ENCODE assay signal across 18 cellular contexts in the genomic region with DNA sequence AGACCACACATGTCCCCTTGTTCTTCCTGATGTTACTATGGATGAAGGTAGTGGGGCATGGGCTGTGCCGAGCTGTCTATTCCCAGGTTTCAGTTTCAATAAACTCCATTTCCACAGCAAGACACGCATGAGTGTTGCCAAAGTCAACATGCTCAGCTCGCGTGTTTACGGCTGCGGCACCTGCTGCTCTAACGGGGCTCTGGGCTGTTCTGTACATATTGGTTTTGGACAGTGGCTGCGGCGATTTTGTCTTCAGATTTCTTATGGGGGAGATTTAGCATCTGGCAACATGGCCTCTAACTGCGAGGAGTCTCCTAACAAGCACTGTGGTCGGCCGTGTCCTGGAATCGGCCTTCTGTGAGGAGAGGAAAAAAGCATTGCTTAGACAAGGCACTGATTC. TPM values are rescaled to one million over a fixed set of nuclear protein-coding genes. Genes with fewer than 3 reads are reported as not detected.
DNase-seq lines count a peak whose midpoint lies in the region; ATAC-seq and TF ChIP-seq lines count a peak whose summit lies in the region.
"Had no signal": no experiment of that assay in that cellular context is flagged by ENCODE, and none has a peak within 500 bp of the region (broad histone marks: within the 10 kb centered on the region; RNA-seq: fewer than 3 reads in every experiment).

No MANE protein-coding gene starts in this region.

- peaks cover 21% of the 10 kb centered on the region for H3K4me1 Mint-ChIP-seq in nephron progenitor cell
- H3K4me1 Mint-ChIP-seq in CD8-positive, alpha-beta T cell (ENCODE audit: low read depth): peaks cover 5% of the 10 kb centered on the region

- H3K36me3 Mint-ChIP-seq in nephron progenitor cell (ENCODE audit: low read depth): no peaks in the 10 kb centered on the region
- no peaks in the 10 kb centered on the region for H3K36me3 Mint-ChIP-seq in CD8-positive, alpha-beta T cell

- intact Hi-C loops in body of pancreas (cut with DNase I): no loop called here
- intact Hi-C loops in CD8-positive, alpha-beta T cell (cut with DNase I, micrococcal nuclease): no loop called here

- peak overlapping the region; percentile 33 for H3K27ac Mint-ChIP-seq in nephron progenitor cell
- no peak overlapping the region for H3K27ac Mint-ChIP-seq in CD8-positive, alpha-beta T cell
- H3K27ac Mint-ChIP-seq: CD4-positive, alpha-beta T cell; stimulated activated effector memory CD8-positive, alpha-beta T cell treated with anti-CD3 and anti-CD28 coated beads, Interleukin-12 subunit alpha, Interleukin-12 subunit beta, amount 100 ng/mL, for 72 hours had no signal

- DNase-seq in DMS53 treated with DMSO at 0.1 percent for 48 hours (lab: John Stamatoyannopoulos, UW; ENCODE audit: unreplicated experiment) (peak; percentile 50), NCI-H2029 treated with DMSO at 0.1 percent for 48 hours (lab: John Stamatoyannopoulos, UW) (peak; percentile 84), body of pancreas (peak in 2 of 4 donors; percentile 40 to 59), nephron progenitor cell (no peak), NCI-H446 treated with DMSO at 0.1 percent for 48 hours (lab: John Stamatoyannopoulos, UW) (no peak), NCI-H526 (lab: John Stamatoyannopoulos, UW) (no peak)
- no peak for DNase-seq in CD8-positive, alpha-beta T cell
- DNase-seq: activated CD4-positive, alpha-beta T cell treated with anti-CD3 and anti-CD28 coated beads, Interleukin-2, amount 50 U/mL, for 4 hours; activated naive CD4-positive, alpha-beta T cell; CD4-positive, alpha-beta T cell; DND-41; left ventricle myocardium superior; NCI-H510A; right cardiac atrium; T-helper 1 cell had no signal

- no peaks in the 10 kb centered on the region for H3K27me3 ChIP-seq in body of pancreas
- H3K27me3 ChIP-seq in CD8-positive, alpha-beta T cell (ENCODE audit: insufficient read depth, low read length): no peaks in the 10 kb centered on the region
- H3K27me3 ChIP-seq: neutrophil had no signal

- no peaks in the 10 kb centered on the region for H3K9me3 Mint-ChIP-seq in nephron progenitor cell
- H3K9me3 Mint-ChIP-seq in CD8-positive, alpha-beta T cell: no peaks in the 10 kb centered on the region
- H3K9me3 Mint-ChIP-seq: CD4-positive, alpha-beta T cell; stimulated activated effector memory CD8-positive, alpha-beta T cell treated with anti-CD3 and anti-CD28 coated beads, Interleukin-12 subunit alpha, Interleukin-12 subunit beta, amount 100 ng/mL, for 72 hours had no signal

- no peaks in the 10 kb centered on the region for H3K9me3 ChIP-seq in body of pancreas
- no peaks in the 10 kb centered on the region for H3K9me3 ChIP-seq in CD8-positive, alpha-beta T cell (ENCODE audit: low read length)
- H3K9me3 ChIP-seq: neutrophil had no signal

- POLR2A ChIA-PET in CD8-positive, alpha-beta T cell (lab: Charles Lee): no interaction called here

- H3K27ac ChIP-seq in body of pancreas: peak overlapping the region in 1 of 4 donors; percentile 8
- H3K27ac ChIP-seq in CD8-positive, alpha-beta T cell (ENCODE audit: low read depth, low read length): no peak overlapping the region
- H3K27ac ChIP-seq: neutrophil had no signal

- no peak overlapping the region for H3K4me3 ChIP-seq in body of pancreas
- no peak overlapping the region for H3K4me3 ChIP-seq in CD8-positive, alpha-beta T cell (ENCODE audit: low read depth, low read length)

- no peaks in the 10 kb centered on the region for H3K36me3 ChIP-seq in body of pancreas (replicated peaks in 1 of 2; ENCODE audit: insufficient read depth in 1 of 2, low read depth in 2 of 2)
- H3K36me3 ChIP-seq in CD8-positive, alpha-beta T cell (ENCODE audit: insufficient read depth, low read length): no peaks in the 10 kb centered on the region
- H3K36me3 ChIP-seq: neutrophil had no signal

- 38 to 41% methylated on average over 12 to 13 of the region's 13 CpGs for WGBS in body of pancreas, 2 donors

- CTCF ChIA-PET in CD8-positive, alpha-beta T cell (lab: Charles Lee): interaction anchor here (0.9 kb wide), 1 partner anchor 10 kb away, joined by 4 read pairs; no protein-coding TSS in a partner anchor

- TF ChIP-seq POLR2A in body of pancreas (IDR thresholded peaks at IDR 0.05): no peak

- ATAC-seq in body of pancreas (peak; percentile 25), GM21825 (IDR thresholded peaks at IDR 0.05; ENCODE audit: unreplicated experiment) (no peak)
- ATAC-seq in CD8-positive, alpha-beta T cell: no peak
- ATAC-seq: left ventricle myocardium superior; right cardiac atrium; stimulated activated effector memory CD8-positive, alpha-beta T cell treated with anti-CD3 and anti-CD28 coated beads, Interleukin-12 subunit alpha, Interleukin-12 subunit beta, amount 100 ng/mL, for 72 hours had no signal

- no peak overlapping the region for H3K4me3 Mint-ChIP-seq in nephron progenitor cell
- H3K4me3 Mint-ChIP-seq in CD8-positive, alpha-beta T cell: no peak overlapping the region
- H3K4me3 Mint-ChIP-seq: CD4-positive, alpha-beta T cell; stimulated activated effector memory CD8-positive, alpha-beta T cell treated with anti-CD3 and anti-CD28 coated beads, Interleukin-12 subunit alpha, Interleukin-12 subunit beta, amount 100 ng/mL, for 72 hours had no signal

- peaks cover 22% of the 10 kb centered on the region for H3K27me3 Mint-ChIP-seq in nephron progenitor cell (ENCODE audit: low read depth, poor library complexity)
- peaks cover 2% of the 10 kb centered on the region for H3K27me3 Mint-ChIP-seq in CD8-positive, alpha-beta T cell (ENCODE audit: low read depth)
- H3K27me3 Mint-ChIP-seq: CD4-positive, alpha-beta T cell had no signal

- H3K4me1 ChIP-seq in body of pancreas: peaks cover 13% of the 10 kb centered on the region
- H3K4me1 ChIP-seq in CD8-positive, alpha-beta T cell (ENCODE audit: insufficient read depth, low read length): no peaks in the 10 kb centered on the region

- TF ChIP-seq CTCF in body of pancreas (IDR thresholded peaks at IDR 0.05) (no peak), nephron progenitor cell (IDR thresholded peaks at IDR 0.05) (no peak)
- TF ChIP-seq CTCF in CD8-positive, alpha-beta T cell (IDR thresholded peaks at IDR 0.05): no peak

RNA-seq across cellular contexts. Expression of gene TMEM242, which starts 58.6 kb away (rescaled TPM):
- total RNA-seq in body of pancreas: 1 to 10 TPM; 1.6 to 6.2 TPM
- total RNA-seq in CD8-positive, alpha-beta T cell: 10 to 100 TPM; 13.8 to 14.0 TPM

Comparison
In these comparisons a context has a peak if more than half of its experiments do, and no peak if none do; other contexts are left out.
1. DNase-seq: peak in DMS53 treated with DMSO at 0.1 percent for 48 hours (single experiment) and NCI-H2029 treated with DMSO at 0.1 percent for 48 hours (single experiment); none in nephron progenitor cell (single experiment), NCI-H446 treated with DMSO at 0.1 percent for 48 hours (single experiment), NCI-H526 (0 of 2) and CD8-positive, alpha-beta T cell (0 of 7).